21 cellular contexts compared by ENCODE assay signal in genomic region chr20:34904202-34904621, GRCh38. TPM values are rescaled to one million over a fixed set of nuclear protein-coding genes. Genes with fewer than 3 reads are reported as not detected.
DNase-seq lines count a peak whose midpoint lies in the region; ATAC-seq, FAIRE-seq and TF ChIP-seq lines count a peak whose summit lies in the region.
"Had no signal": no experiment of that assay in that cellular context is flagged by ENCODE, and none has a peak within 500 bp of the region (broad histone marks: within the 10 kb centered on the region; RNA-seq: fewer than 3 reads in every experiment).

No MANE protein-coding gene starts in this region.

- peaks cover 20% of the 10 kb centered on the region; the same call in 2 of the 3 replicates for H3K79me2 ChIP-seq in K562 (ENCODE audit: control insufficient read depth, insufficient read depth, low read length)

- 7% methylated on average over 3 of the region's 3 CpGs for WGBS in K562 (ENCODE audit: insufficient coverage, low coverage, missing lambda C conversion rate)
- WGBS in gastroesophageal sphincter (ENCODE audit: low coverage in 1 of 2), 2 donors = 33 to 74% methylated on average over 3 of the region's 3 CpGs

- H3K27me3 Mint-ChIP-seq in activated CD4-positive, alpha-beta T cell treated with anti-CD3 and anti-CD28 coated beads, Interleukin-2, amount 10 ng/mL, durations not matched to agents 24 days and 14 days = no peaks in the 10 kb centered on the region
- H3K27me3 Mint-ChIP-seq in activated CD4-positive, alpha-beta T cell treated with anti-CD3 and anti-CD28 coated beads for 36 hours = no peaks in the 10 kb centered on the region
- H3K27me3 Mint-ChIP-seq: activated CD4-positive, alpha-beta T cell treated with anti-CD3 and anti-CD28 coated beads, Interleukin-2, amount 10 ng/mL, durations not matched to agents 7 days and 5 days; activated naive CD8-positive, alpha-beta T cell had no signal

- no peak for DNase-seq in activated CD4-positive, alpha-beta T cell treated with anti-CD3 and anti-CD28 coated beads, Interleukin-2, amount 10 ng/mL, durations not matched to agents 24 days and 14 days
- DNase-seq in activated CD4-positive, alpha-beta T cell treated with anti-CD3 and anti-CD28 coated beads for 36 hours = no peak
- DNase-seq in K562 (ENCODE audit: extremely low read depth in 1 of 4, low spot score in 3 of 4) (peak in 3 of 4 experiments; percentile 28 to 42 (median 33)), left lobe of liver (ENCODE audit: low spot score) (no peak), thoracic aorta (ENCODE audit: low spot score) (no peak), GDM1 (lab: John Stamatoyannopoulos, UW) (no peak)
- DNase-seq: activated CD4-positive, alpha-beta T cell treated with anti-CD3 and anti-CD28 coated beads, Interleukin-2, amount 10 ng/mL, durations not matched to agents 7 days and 5 days; activated T-cell treated with anti-CD3 and anti-CD28 coated beads for 4 hours; CD8-positive, alpha-beta T cell; glutamatergic neuron; Kasumi-1; NCI-H2029 treated with DMSO at 0.1 percent for 48 hours; NCI-H82; pancreas had no signal

- CTCF ChIA-PET in activated CD4-positive, alpha-beta T cell treated with anti-CD3 and anti-CD28 coated beads for 36 hours (lab: Charles Lee) = interaction anchor here (0.6 to 1.1 kb wide), 4 partner anchors 8 to 592 kb away, joined by 3 to 5 read pairs (median 4); no protein-coding TSS in a partner anchor
- CTCF ChIA-PET in K562 (lab: Yijun Ruan, JAX; ENCODE audit: low intra/inter-chr PET ratio) = interaction anchor here (0.6 kb wide), 1 partner anchor 1050 kb away, joined by 4 read pairs; the partner anchor contains the start of gene SCAND1

- ATAC-seq in activated CD4-positive, alpha-beta T cell treated with anti-CD3 and anti-CD28 coated beads for 36 hours = no peak
- ATAC-seq in K562 (peak; percentile 42), left lobe of liver (peak; percentile 69), thoracic aorta (ENCODE audit: insufficient number of reproducible peaks, low FRiP score, low read depth) (no peak), HG02981 (IDR thresholded peaks at IDR 0.05; ENCODE audit: unreplicated experiment) (no peak), gastroesophageal sphincter (no peak)
- ATAC-seq: A549; CD8-positive, alpha-beta T cell; pancreas had no signal

- no peak overlapping the region; a peak in 1 of 4 replicates for H3K9ac ChIP-seq in K562 (ENCODE audit: insufficient read depth in 1 of 2, low read depth in 2 of 2, low read length in 2 of 2)

- H3K9me1 ChIP-seq in K562 (ENCODE audit: control insufficient read depth, insufficient read depth, low read length) = no peaks in the 10 kb centered on the region

- BruUV-seq in K562 (replicated peaks; lab: Mats Ljungman, UMichigan) = no TSS peak

- peak overlapping the region; percentile 32; the same call in 1 of the 2 replicates for H3K4me2 ChIP-seq in K562 (ENCODE audit: insufficient read depth, low read length)
- H3K4me2 ChIP-seq: A549 had no signal

- POLR2A ChIA-PET in activated CD4-positive, alpha-beta T cell treated with anti-CD3 and anti-CD28 coated beads for 36 hours (lab: Charles Lee) = interaction anchor here (0.6 to 0.7 kb wide), 2 partner anchors 32 to 818 kb away, joined by 3 to 8 read pairs; no protein-coding TSS in a partner anchor
- POLR2A ChIA-PET in K562 (lab: Yijun Ruan, JAX) = interaction anchor here (1.3 kb wide), 1 partner anchor 9 kb away, joined by 6 read pairs; no protein-coding TSS in a partner anchor

- no peaks in the 10 kb centered on the region for H3K9me3 ChIP-seq in K562 (replicated peaks; ENCODE audit: control insufficient read depth, insufficient read depth, low read depth, low read length)
- no peaks in the 10 kb centered on the region for H3K9me3 ChIP-seq in thoracic aorta
- no peaks in the 10 kb centered on the region for H3K9me3 ChIP-seq in gastroesophageal sphincter
- H3K9me3 ChIP-seq: A549, pancreas, suprapubic skin had no signal

- H3K27me3 ChIP-seq in K562 (ENCODE audit: control insufficient read depth in 2 of 2, insufficient read depth in 2 of 2, low read length in 2 of 2) (no peaks in the 10 kb centered on the region), thoracic aorta (replicated peaks; ENCODE audit: insufficient read depth) (no peaks in the 10 kb centered on the region), gastroesophageal sphincter (no peaks in the 10 kb centered on the region)
- H3K27me3 ChIP-seq: cardiac muscle cell, pancreas, suprapubic skin had no signal

- TF ChIP-seq CTCF in K562 (IDR thresholded peaks at IDR 0.05 in 2 of 3, conservative IDR thresholded peaks at IDR 0.05 in 1 of 3; ENCODE audit: insufficient read depth in 2 of 3, low read depth in 1 of 3, low read length in 3 of 3) (no peak), thoracic aorta (IDR thresholded peaks at IDR 0.05) (no peak), gastroesophageal sphincter (IDR thresholded peaks at IDR 0.05) (no peak)

- H3K4me1 ChIP-seq in K562 (replicated peaks in 1 of 2; ENCODE audit: control insufficient read depth in 2 of 2, insufficient read depth in 2 of 2, low read length in 2 of 2) (peaks cover 12 to 30% of the 10 kb centered on the region in 2 experiments; a peak in 4 of 5 replicates), thoracic aorta (ENCODE audit: control insufficient read depth in 1 of 2, low read depth in 2 of 2) (peaks cover 24 to 41% of the 10 kb centered on the region in 2 donors), gastroesophageal sphincter (peaks cover 3 to 23% (median 14%) of the 10 kb centered on the region in 3 donors)

- FAIRE-seq in K562 (lab: Jason Lieb, UNC) = no peak
- FAIRE-seq: A549, islet of Langerhans, pancreas had no signal

- H3K4me1 Mint-ChIP-seq in activated CD4-positive, alpha-beta T cell treated with anti-CD3 and anti-CD28 coated beads, Interleukin-2, amount 10 ng/mL, durations not matched to agents 24 days and 14 days = peaks cover 15% of the 10 kb centered on the region
- H3K4me1 Mint-ChIP-seq in activated CD4-positive, alpha-beta T cell treated with anti-CD3 and anti-CD28 coated beads for 36 hours = peaks cover 8% of the 10 kb centered on the region

- TF ChIP-seq RAD21 in K562 (CRISPR knock-in tag; conservative IDR thresholded peaks at IDR 0.05 in 1 of 2, IDR thresholded peaks at IDR 0.05 in 1 of 2) = no peak

- peak overlapping the region; percentile 4 for H3K27ac Mint-ChIP-seq in activated CD4-positive, alpha-beta T cell treated with anti-CD3 and anti-CD28 coated beads, Interleukin-2, amount 10 ng/mL, durations not matched to agents 24 days and 14 days
- no peak overlapping the region for H3K27ac Mint-ChIP-seq in activated CD4-positive, alpha-beta T cell treated with anti-CD3 and anti-CD28 coated beads for 36 hours
- H3K27ac Mint-ChIP-seq: activated CD4-positive, alpha-beta T cell treated with anti-CD3 and anti-CD28 coated beads, Interleukin-2, amount 10 ng/mL, durations not matched to agents 7 days and 5 days; activated naive CD8-positive, alpha-beta T cell; CD8-positive, alpha-beta T cell had no signal

- H3K4me3 ChIP-seq in K562 = no peak overlapping the region
- H3K4me3 ChIP-seq in thoracic aorta = no peak overlapping the region
- H3K4me3 ChIP-seq in gastroesophageal sphincter = no peak overlapping the region
- H3K4me3 ChIP-seq: A549, cardiac muscle cell, pancreas, suprapubic skin had no signal

- intact Hi-C loops in activated CD4-positive, alpha-beta T cell treated with anti-CD3 and anti-CD28 coated beads, Interleukin-2, amount 10 ng/mL, durations not matched to agents 24 days and 14 days (cut with micrococcal nuclease) = no loop called here
- intact Hi-C loops in activated CD4-positive, alpha-beta T cell treated with anti-CD3 and anti-CD28 coated beads for 36 hours (cut with DNase I, micrococcal nuclease) = no loop called here
- intact Hi-C loops in K562 (cut with micrococcal nuclease) = no loop called here

- no peak overlapping the region for H3K4me3 Mint-ChIP-seq in activated CD4-positive, alpha-beta T cell treated with anti-CD3 and anti-CD28 coated beads, Interleukin-2, amount 10 ng/mL, durations not matched to agents 24 days and 14 days
- H3K4me3 Mint-ChIP-seq in activated CD4-positive, alpha-beta T cell treated with anti-CD3 and anti-CD28 coated beads for 36 hours = no peak overlapping the region
- H3K4me3 Mint-ChIP-seq: activated CD4-positive, alpha-beta T cell treated with anti-CD3 and anti-CD28 coated beads, Interleukin-2, amount 10 ng/mL, durations not matched to agents 7 days and 5 days; activated naive CD8-positive, alpha-beta T cell; CD8-positive, alpha-beta T cell had no signal

- in situ Hi-C loops in K562 (cut with MboI) = no loop called here

- H3K36me3 ChIP-seq in K562 (ENCODE audit: control insufficient read depth, insufficient read depth, low read length) = peaks cover 35% of the 10 kb centered on the region; the same call in 2 of the 3 replicates
- H3K36me3 ChIP-seq in thoracic aorta = no peaks in the 10 kb centered on the region
- H3K36me3 ChIP-seq in gastroesophageal sphincter = no peaks in the 10 kb centered on the region
- H3K36me3 ChIP-seq: cardiac muscle cell, pancreas, suprapubic skin had no signal

- TF ChIP-seq EP300 in K562 (IDR thresholded peaks at IDR 0.05; ENCODE audit: low read length) (no peak), gastroesophageal sphincter (IDR thresholded peaks at IDR 0.05) (no peak)

- TF ChIP-seq POLR2A in K562 (conservative IDR thresholded peaks at IDR 0.05) (no peak), gastroesophageal sphincter (IDR thresholded peaks at IDR 0.05) (no peak)

- no peaks in the 10 kb centered on the region for H3K9me3 Mint-ChIP-seq in activated CD4-positive, alpha-beta T cell treated with anti-CD3 and anti-CD28 coated beads, Interleukin-2, amount 10 ng/mL, durations not matched to agents 24 days and 14 days
- H3K9me3 Mint-ChIP-seq in activated CD4-positive, alpha-beta T cell treated with anti-CD3 and anti-CD28 coated beads for 36 hours (ENCODE audit: low read depth) = no peaks in the 10 kb centered on the region
- H3K9me3 Mint-ChIP-seq: CD8-positive, alpha-beta T cell had no signal

- H3K27ac ChIP-seq in K562 (ENCODE audit: extremely low read depth, low read depth, low read length) = peak overlapping the region; percentile 30
- H3K27ac ChIP-seq in thoracic aorta = peak overlapping the region; percentile 5 to 44
- H3K27ac ChIP-seq in gastroesophageal sphincter = no peak overlapping the region
- H3K27ac ChIP-seq: A549, cardiac muscle cell, pancreas, suprapubic skin had no signal

- peak overlapping the region; percentile 26; the same call in 1 of the 2 replicates for H2AFZ ChIP-seq in K562 (ENCODE audit: low read depth, low read length)

- no peaks in the 10 kb centered on the region for H4K20me1 ChIP-seq in K562 (replicated peaks; ENCODE audit: control insufficient read depth, insufficient read depth, low read length)

- peaks cover 29% of the 10 kb centered on the region for H3K36me3 Mint-ChIP-seq in activated CD4-positive, alpha-beta T cell treated with anti-CD3 and anti-CD28 coated beads, Interleukin-2, amount 10 ng/mL, durations not matched to agents 24 days and 14 days (ENCODE audit: low read depth)
- H3K36me3 Mint-ChIP-seq in activated CD4-positive, alpha-beta T cell treated with anti-CD3 and anti-CD28 coated beads for 36 hours (ENCODE audit: low read depth) = peaks cover 2% of the 10 kb centered on the region
- H3K36me3 Mint-ChIP-seq: CD8-positive, alpha-beta T cell had no signal

RNA-seq across cellular contexts. Expression of gene ACSS2, which starts 27.8 kb away (rescaled TPM):
- total RNA-seq in activated CD4-positive, alpha-beta T cell treated with anti-CD3 and anti-CD28 coated beads, Interleukin-2, amount 10 ng/mL, durations not matched to agents 24 days and 14 days = 44.8 and 54.4 TPM in 2 replicates
- 10 to 100 TPM; 29.9 to 35.1 TPM for total RNA-seq in activated CD4-positive, alpha-beta T cell treated with anti-CD3 and anti-CD28 coated beads for 36 hours
- total RNA-seq in K562 (2011; cell fraction: chromatin; rRNA removed; ENCODE audit: low replicate concordance) = 516 and 596 TPM in 2 replicates
- total RNA-seq in K562 (2011; cell fraction: nucleolus; rRNA removed) = 361 and 396 TPM in 2 replicates
- total RNA-seq in K562 (2011; cell fraction: nucleoplasm; rRNA removed) = 372 and 398 TPM in 2 replicates
- 94.3 and 97.9 TPM in 2 replicates for total RNA-seq in K562 (2014; rRNA removed)
- 49.5 and 52.9 TPM in 2 replicates for total RNA-seq in K562 (2014; rRNA removed; fragmentation: Illumina TruSeq; extraction: Trizol)
- 43.7 and 48.6 TPM in 2 replicates for total RNA-seq in K562 (2015; rRNA removed; fragmentation: Illumina TruSeq; extraction: Trizol)
- total RNA-seq in K562 (2021) = 64.0 and 66.2 TPM in 2 replicates
- 246 and 419 TPM in 2 replicates for polyA plus RNA-seq in K562 (2011; rRNA removed)
- 192 and 432 TPM in 2 replicates for polyA plus RNA-seq in K562 (2011; cell fraction: cytosol; rRNA removed)
- 526 and 978 TPM in 2 replicates for polyA plus RNA-seq in K562 (2011; cell fraction: nucleus; rRNA removed)
- 73.5 and 75.8 TPM in 2 replicates for polyA plus RNA-seq in K562 (2012)
- 64.0 and 77.6 TPM in 2 replicates for polyA plus RNA-seq in K562 (2014; fragmentation: Illumina TruSeq; extraction: Trizol)
- polyA plus RNA-seq in K562 (2014; fragmentation: Nextera tagmentation; extraction: Ambion mirVana) = 10 to 100 TPM; 21.9 to 26.5 TPM
- polyA plus RNA-seq in K562 (2014; rRNA removed) = 78.4 and 81.5 TPM in 2 replicates
- 306 and 390 TPM in 2 replicates for polyA minus RNA-seq in K562 (2011; rRNA and poly(A)+ RNA removed)
- 144 and 252 TPM in 2 replicates for polyA minus RNA-seq in K562 (2011; cell fraction: cytosol; rRNA and poly(A)+ RNA removed)
- polyA minus RNA-seq in K562 (2011; cell fraction: nucleus; rRNA and poly(A)+ RNA removed) = 250 and 495 TPM in 2 replicates
- total RNA-seq in left lobe of liver = 42.7 TPM
- total RNA-seq in thoracic aorta = 10 to 100 TPM; 65.9 to 95.4 TPM
- 10 to 100 TPM; 45.4 to 71.0 (median 58.7) TPM for total RNA-seq in gastroesophageal sphincter

RNA-seq across cellular contexts. Expression of gene GGT7, which starts 31.6 kb away (rescaled TPM):
- 12.8 and 14.8 TPM in 2 replicates for total RNA-seq in activated CD4-positive, alpha-beta T cell treated with anti-CD3 and anti-CD28 coated beads, Interleukin-2, amount 10 ng/mL, durations not matched to agents 24 days and 14 days
- total RNA-seq in activated CD4-positive, alpha-beta T cell treated with anti-CD3 and anti-CD28 coated beads for 36 hours = 10 to 100 TPM; 12.7 to 15.0 TPM
- total RNA-seq in K562 (2011; cell fraction: chromatin; rRNA removed; ENCODE audit: low replicate concordance) = 30.9 and 86.1 TPM in 2 replicates
- total RNA-seq in K562 (2011; cell fraction: nucleolus; rRNA removed) = 84.9 and 89.9 TPM in 2 replicates
- 45.7 and 51.5 TPM in 2 replicates for total RNA-seq in K562 (2011; cell fraction: nucleoplasm; rRNA removed)
- total RNA-seq in K562 (2014; rRNA removed) (5.9 and 8.7 TPM in 2 replicates), K562 (2014; rRNA removed; fragmentation: Illumina TruSeq; extraction: Trizol) (1.9 and 2.9 TPM in 2 replicates), K562 (2015; rRNA removed; fragmentation: Illumina TruSeq; extraction: Trizol) (3.1 and 3.3 TPM in 2 replicates), K562 (2021) (16.4 and 18.3 TPM in 2 replicates), left lobe of liver (9.9 TPM), thoracic aorta (10 to 100 TPM; 22.2 to 41.4 TPM), gastroesophageal sphincter (10 to 100 TPM in 3 of 4 donors, 1 to 10 TPM in 1; 3.6 to 14.9 (median 11.9) TPM)
- polyA plus RNA-seq in K562 (2011; rRNA removed) (11.4 and 22.1 TPM in 2 replicates), K562 (2014; fragmentation: Illumina TruSeq; extraction: Trizol) (8.4 and 9.8 TPM in 2 replicates), K562 (2014; fragmentation: Nextera tagmentation; extraction: Ambion mirVana) (under 1 TPM; 0.04 to 0.07 TPM), K562 (2014; rRNA removed) (17.3 and 21.6 TPM in 2 replicates)
- 14.2 and 19.5 TPM in 2 replicates for polyA plus RNA-seq in K562 (2011; cell fraction: cytosol; rRNA removed)
- polyA plus RNA-seq in K562 (2011; cell fraction: nucleus; rRNA removed) = 77.0 and 120 TPM in 2 replicates
- polyA plus RNA-seq in K562 (2012) = 13.0 and 26.9 TPM in 2 replicates
- polyA minus RNA-seq in K562 (2011; rRNA and poly(A)+ RNA removed) = 3.9 and 5.2 TPM in 2 replicates
- 8.5 and 14.2 TPM in 2 replicates for polyA minus RNA-seq in K562 (2011; cell fraction: cytosol; rRNA and poly(A)+ RNA removed)
- polyA minus RNA-seq in K562 (2011; cell fraction: nucleus; rRNA and poly(A)+ RNA removed) = 35.8 and 38.2 TPM in 2 replicates

RNA-seq across cellular contexts. Expression of gene GSS, which starts 51.4 kb away (rescaled TPM):
- 71.0 and 71.3 TPM in 2 replicates for total RNA-seq in activated CD4-positive, alpha-beta T cell treated with anti-CD3 and anti-CD28 coated beads, Interleukin-2, amount 10 ng/mL, durations not matched to agents 24 days and 14 days
- 10 to 100 TPM; 58.7 to 59.5 TPM for total RNA-seq in activated CD4-positive, alpha-beta T cell treated with anti-CD3 and anti-CD28 coated beads for 36 hours
- total RNA-seq in K562 (2011; cell fraction: chromatin; rRNA removed; ENCODE audit: low replicate concordance) = 117 and 229 TPM in 2 replicates
- total RNA-seq in K562 (2011; cell fraction: nucleolus; rRNA removed) = 129 and 153 TPM in 2 replicates
- total RNA-seq in K562 (2011; cell fraction: nucleoplasm; rRNA removed) = 124 and 131 TPM in 2 replicates
- total RNA-seq in K562 (2014; rRNA removed) (89.4 and 96.2 TPM in 2 replicates), K562 (2014; rRNA removed; fragmentation: Illumina TruSeq; extraction: Trizol) (67.1 and 71.3 TPM in 2 replicates), K562 (2015; rRNA removed; fragmentation: Illumina TruSeq; extraction: Trizol) (70.3 and 75.8 TPM in 2 replicates), K562 (2021) (85.7 and 93.2 TPM in 2 replicates), left lobe of liver (29.2 TPM), thoracic aorta (10 to 100 TPM; 36.5 to 40.5 TPM), gastroesophageal sphincter (10 to 100 TPM; 28.0 to 47.6 (median 35.6) TPM)
- polyA plus RNA-seq in K562 (2011; rRNA removed) (165 and 169 TPM in 2 replicates), K562 (2014; fragmentation: Illumina TruSeq; extraction: Trizol) (102 and 107 TPM in 2 replicates), K562 (2014; fragmentation: Nextera tagmentation; extraction: Ambion mirVana) (10 to 100 TPM; 18.4 to 40.4 TPM), K562 (2014; rRNA removed) (114 and 130 TPM in 2 replicates)
- polyA plus RNA-seq in K562 (2011; cell fraction: cytosol; rRNA removed) = 144 and 148 TPM in 2 replicates
- polyA plus RNA-seq in K562 (2011; cell fraction: nucleus; rRNA removed) = 503 and 533 TPM in 2 replicates
- 78.3 and 89.2 TPM in 2 replicates for polyA plus RNA-seq in K562 (2012)
- 71.0 and 82.8 TPM in 2 replicates for polyA minus RNA-seq in K562 (2011; rRNA and poly(A)+ RNA removed)
- 36.4 and 44.4 TPM in 2 replicates for polyA minus RNA-seq in K562 (2011; cell fraction: cytosol; rRNA and poly(A)+ RNA removed)
- 69.3 and 97.7 TPM in 2 replicates for polyA minus RNA-seq in K562 (2011; cell fraction: nucleus; rRNA and poly(A)+ RNA removed)

RNA-seq across cellular contexts. Expression of gene MYH7B, which starts 51.5 kb away (rescaled TPM):
- total RNA-seq in activated CD4-positive, alpha-beta T cell treated with anti-CD3 and anti-CD28 coated beads, Interleukin-2, amount 10 ng/mL, durations not matched to agents 24 days and 14 days = 0.19 and 0.52 TPM in 2 replicates
- total RNA-seq in activated CD4-positive, alpha-beta T cell treated with anti-CD3 and anti-CD28 coated beads for 36 hours = under 1 TPM; 0.23 to 0.40 TPM
- 2.0 and 2.6 TPM in 2 replicates for total RNA-seq in K562 (2011; cell fraction: chromatin; rRNA removed; ENCODE audit: low replicate concordance)
- total RNA-seq in K562 (2011; cell fraction: nucleolus; rRNA removed) = 1.2 TPM in 2 replicates
- 1.3 and 1.8 TPM in 2 replicates for total RNA-seq in K562 (2011; cell fraction: nucleoplasm; rRNA removed)
- total RNA-seq in K562 (2014; rRNA removed) (0.14 TPM in 1 of 2 replicates, not detected in the other), K562 (2014; rRNA removed; fragmentation: Illumina TruSeq; extraction: Trizol) (not detected in 2 replicates), K562 (2015; rRNA removed; fragmentation: Illumina TruSeq; extraction: Trizol) (0.11 TPM in 1 of 2 replicates, not detected in the other), K562 (2021) (0.11 and 0.13 TPM in 2 replicates), left lobe of liver (0.45 TPM), thoracic aorta (under 1 TPM; 0.14 to 0.27 TPM), gastroesophageal sphincter (under 1 TPM; 0.07 to 0.78 (median 0.16) TPM)
- polyA plus RNA-seq in K562 (2011; rRNA removed) (0.22 and 0.37 TPM in 2 replicates), K562 (2014; fragmentation: Illumina TruSeq; extraction: Trizol) (0.06 and 0.07 TPM in 2 replicates), K562 (2014; fragmentation: Nextera tagmentation; extraction: Ambion mirVana) (not detected), K562 (2014; rRNA removed) (0.09 and 0.34 TPM in 2 replicates)
- polyA plus RNA-seq in K562 (2011; cell fraction: cytosol; rRNA removed) = 0.22 and 0.32 TPM in 2 replicates
- 0.80 and 1.3 TPM in 2 replicates for polyA plus RNA-seq in K562 (2011; cell fraction: nucleus; rRNA removed)
- polyA plus RNA-seq in K562 (2012) = 0.27 and 0.65 TPM in 2 replicates
- not detected in 2 replicates for polyA minus RNA-seq in K562 (2011; rRNA and poly(A)+ RNA removed)
- polyA minus RNA-seq in K562 (2011; cell fraction: cytosol; rRNA and poly(A)+ RNA removed) = not detected in 2 replicates
- polyA minus RNA-seq in K562 (2011; cell fraction: nucleus; rRNA and poly(A)+ RNA removed) = 0.56 and 0.67 TPM in 2 replicates

Comparison
In these comparisons a context has a peak if more than half of its experiments do, and no peak if none do; other contexts are left out.
1. DNase-seq: peak in K562 (3 of 4); none in activated CD4-positive, alpha-beta T cell treated with anti-CD3 and anti-CD28 coated beads, Interleukin-2, amount 10 ng/mL, durations not matched to agents 24 days and 14 days (single experiment), activated CD4-positive, alpha-beta T cell treated with anti-CD3 and anti-CD28 coated beads for 36 hours (single experiment), left lobe of liver (single experiment), thoracic aorta (single experiment) and GDM1 (single experiment).
2. ATAC-seq: peak in K562 (single experiment) and left lobe of liver (single experiment); none in activated CD4-positive, alpha-beta T cell treated with anti-CD3 and anti-CD28 coated beads for 36 hours (single experiment), thoracic aorta (single experiment), HG02981 (single experiment) and gastroesophageal sphincter (single experiment).
3. H3K27ac ChIP-seq: peak in K562 (single experiment) and thoracic aorta (2 of 2); none in gastroesophageal sphincter (0 of 4).